In the genomic region with DNA sequence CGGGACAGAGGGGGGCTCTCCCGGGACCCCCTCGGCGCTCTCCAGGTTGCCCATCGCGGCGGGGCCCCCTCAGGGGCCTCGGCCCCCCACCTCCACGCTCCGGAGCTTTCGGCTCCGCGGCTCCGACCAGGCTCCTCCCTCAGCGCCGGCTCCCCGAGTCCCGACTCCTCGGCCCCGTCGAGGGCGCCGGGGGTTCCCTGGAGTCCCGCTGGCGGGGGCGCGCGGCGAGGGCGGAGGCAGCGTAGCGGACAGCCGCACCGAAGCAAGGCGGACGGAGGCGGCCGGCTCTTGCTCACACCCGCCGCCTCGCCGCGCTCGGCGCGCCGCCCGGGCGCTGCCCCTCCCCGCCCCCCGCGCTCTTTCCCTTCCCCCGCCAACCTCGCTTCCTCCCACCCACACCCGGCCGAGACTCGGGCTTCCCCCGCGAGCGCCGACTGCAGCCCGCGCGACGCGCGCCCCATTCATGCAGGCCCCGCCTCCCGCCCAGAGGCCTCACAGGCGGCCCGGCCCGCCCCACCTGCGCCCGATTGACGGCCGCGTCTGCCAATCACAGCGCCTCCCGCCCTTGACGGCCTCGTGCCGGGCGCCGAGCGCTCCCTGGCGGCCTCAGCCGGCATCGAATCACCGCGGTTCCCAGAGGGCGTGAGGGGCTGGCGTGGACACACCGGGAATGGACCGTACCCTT, we compare ENCODE assay signal across 8 cellular contexts. TPM values are rescaled to one million over a fixed set of nuclear protein-coding genes. Genes with fewer than 3 reads are reported as not detected.
A peak's percentile ranks its signal among the peaks of the same experiment; 100 is the strongest.
DNase-seq lines count a peak whose midpoint lies in the region; ATAC-seq and TF ChIP-seq lines count a peak whose summit lies in the region.

A gene with protein sequence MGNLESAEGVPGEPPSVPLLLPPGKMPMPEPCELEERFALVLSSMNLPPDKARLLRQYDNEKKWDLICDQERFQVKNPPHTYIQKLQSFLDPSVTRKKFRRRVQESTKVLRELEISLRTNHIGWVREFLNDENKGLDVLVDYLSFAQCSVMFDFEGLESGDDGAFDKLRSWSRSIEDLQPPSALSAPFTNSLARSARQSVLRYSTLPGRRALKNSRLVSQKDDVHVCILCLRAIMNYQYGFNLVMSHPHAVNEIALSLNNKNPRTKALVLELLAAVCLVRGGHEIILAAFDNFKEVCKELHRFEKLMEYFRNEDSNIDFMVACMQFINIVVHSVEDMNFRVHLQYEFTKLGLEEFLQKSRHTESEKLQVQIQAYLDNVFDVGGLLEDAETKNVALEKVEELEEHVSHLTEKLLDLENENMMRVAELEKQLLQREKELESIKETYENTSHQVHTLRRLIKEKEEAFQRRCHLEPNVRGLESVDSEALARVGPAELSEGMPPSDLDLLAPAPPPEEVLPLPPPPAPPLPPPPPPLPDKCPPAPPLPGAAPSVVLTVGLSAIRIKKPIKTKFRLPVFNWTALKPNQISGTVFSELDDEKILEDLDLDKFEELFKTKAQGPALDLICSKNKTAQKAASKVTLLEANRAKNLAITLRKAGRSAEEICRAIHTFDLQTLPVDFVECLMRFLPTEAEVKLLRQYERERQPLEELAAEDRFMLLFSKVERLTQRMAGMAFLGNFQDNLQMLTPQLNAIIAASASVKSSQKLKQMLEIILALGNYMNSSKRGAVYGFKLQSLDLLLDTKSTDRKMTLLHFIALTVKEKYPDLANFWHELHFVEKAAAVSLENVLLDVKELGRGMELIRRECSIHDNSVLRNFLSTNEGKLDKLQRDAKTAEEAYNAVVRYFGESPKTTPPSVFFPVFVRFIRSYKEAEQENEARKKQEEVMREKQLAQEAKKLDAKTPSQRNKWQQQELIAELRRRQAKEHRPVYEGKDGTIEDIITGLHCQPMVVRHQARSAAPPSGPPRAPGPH (minus strand): TSS at position 279 of the 685 bp plus-strand sequence. CDS start 225 bp downstream, at position 54.

- H3K9ac ChIP-seq in duodenal mucosa (ENCODE audit: low read depth in 1 of 2, low read length in 2 of 2), result peak within 1 kb of the TSS; percentile 52 to 57

- TF ChIP-seq CTCF in lower lobe of right lung (IDR thresholded peaks at IDR 0.05), result peak; percentile 96

- intact Hi-C loops in CD4-positive, alpha-beta memory T cell (cut with micrococcal nuclease), result loop anchor here (1.0 to 2.0 kb wide), 9 partner anchors 9 to 419 kb away; a partner anchor contains a TSS
- intact Hi-C loops in lower lobe of right lung (cut with DNase I), result loop anchor here (5.0 kb wide), 1 partner anchor 65 kb away; no protein-coding TSS in a partner anchor

- peaks cover 0 to 3% of the 10 kb centered on the region in 2 donors for H3K36me3 Mint-ChIP-seq in CD4-positive, alpha-beta memory T cell
- H3K36me3 Mint-ChIP-seq in activated CD4-positive, alpha-beta memory T cell treated with anti-CD3 and anti-CD28 coated beads, Interleukin-2, amount 10 ng/mL, durations not matched to agents 7 days and 5 days (ENCODE audit: low read depth), result peaks cover 7% of the 10 kb centered on the region

- CTCF ChIA-PET in CD4-positive, alpha-beta memory T cell (lab: Charles Lee; ENCODE audit: partially characterized antibody), result interaction anchor here (0.7 to 18.0 kb wide), 18 partner anchors 9 to 104 kb away, joined by 3 to 543 read pairs (median 5); a partner anchor contains a TSS
- CTCF ChIA-PET in activated CD4-positive, alpha-beta memory T cell treated with anti-CD3 and anti-CD28 coated beads, Interleukin-2, amount 10 ng/mL, durations not matched to agents 7 days and 5 days (lab: Charles Lee), result interaction anchor here (0.7 to 13.4 kb wide), 12 partner anchors 10 to 136 kb away, joined by 3 to 372 read pairs (median 4); a partner anchor contains a TSS

- peaks cover 30 to 50% (median 39%) of the 10 kb centered on the region in 4 donors for H3K4me1 Mint-ChIP-seq in CD4-positive, alpha-beta memory T cell
- peaks cover 41% of the 10 kb centered on the region for H3K4me1 Mint-ChIP-seq in activated CD4-positive, alpha-beta memory T cell treated with anti-CD3 and anti-CD28 coated beads, Interleukin-2, amount 10 ng/mL, durations not matched to agents 7 days and 5 days

- DNase-seq in CD4-positive, alpha-beta memory T cell, result peak; percentile 97 to 99 (median 98)
- DNase-seq in HK-2 (ENCODE audit: unreplicated experiment), result peak; percentile 99
- peak; percentile 97 for DNase-seq in NCI-H82 (lab: John Stamatoyannopoulos, UW)
- DNase-seq in activated CD4-positive, alpha-beta memory T cell treated with anti-CD3 and anti-CD28 coated beads, Interleukin-2, amount 10 ng/mL, durations not matched to agents 7 days and 5 days, result peak; percentile 98
- peak; percentile 99 for DNase-seq in lower lobe of right lung
- DNase-seq in stimulated activated CD4-positive, alpha-beta T cell treated with anti-CD3 and anti-CD28 coated beads, TNF-alpha, amount 100 ng/mL, for 24 hours (ENCODE audit: low read depth in 3 of 3), result peak; percentile 97 to 99 (median 97)

- H3K36me3 ChIP-seq in CD4-positive, alpha-beta memory T cell (ENCODE audit: insufficient read depth, low read length), result no peaks in the 10 kb centered on the region
- H3K36me3 ChIP-seq in duodenal mucosa (ENCODE audit: control insufficient read depth in 1 of 2, insufficient read depth in 2 of 2, low read length in 2 of 2) (no peaks in the 10 kb centered on the region), lower lobe of right lung (no peaks in the 10 kb centered on the region)

- peak within 1 kb of the TSS; percentile 90 to 95 (median 93) for H3K4me3 Mint-ChIP-seq in CD4-positive, alpha-beta memory T cell
- peak within 1 kb of the TSS; percentile 88 for H3K4me3 Mint-ChIP-seq in activated CD4-positive, alpha-beta memory T cell treated with anti-CD3 and anti-CD28 coated beads, Interleukin-2, amount 10 ng/mL, durations not matched to agents 7 days and 5 days

- peaks cover 0 to 3% (median 0%) of the 10 kb centered on the region in 8 donors for H3K9me3 Mint-ChIP-seq in CD4-positive, alpha-beta memory T cell
- no peaks in the 10 kb centered on the region for H3K9me3 Mint-ChIP-seq in activated CD4-positive, alpha-beta memory T cell treated with anti-CD3 and anti-CD28 coated beads, Interleukin-2, amount 10 ng/mL, durations not matched to agents 7 days and 5 days

- H3K27ac ChIP-seq in CD4-positive, alpha-beta memory T cell (ENCODE audit: low read depth, low read length), result peak within 1 kb of the TSS; percentile 77
- peak within 1 kb of the TSS; percentile 57 for H3K27ac ChIP-seq in duodenal mucosa (ENCODE audit: low read depth, low read length)
- H3K27ac ChIP-seq in lower lobe of right lung, result peak within 1 kb of the TSS; percentile 87

- peaks cover 5 to 7% of the 10 kb centered on the region in 2 donors for H3K27me3 Mint-ChIP-seq in CD4-positive, alpha-beta memory T cell
- H3K27me3 Mint-ChIP-seq in activated CD4-positive, alpha-beta memory T cell treated with anti-CD3 and anti-CD28 coated beads, Interleukin-2, amount 10 ng/mL, durations not matched to agents 7 days and 5 days, result peaks cover 26% of the 10 kb centered on the region

- peak; percentile 87 for ATAC-seq in GM19452 (IDR thresholded peaks at IDR 0.05; ENCODE audit: unreplicated experiment)
- ATAC-seq in lower lobe of right lung, result peak; percentile 99

- POLR2A ChIA-PET in CD4-positive, alpha-beta memory T cell (lab: Charles Lee; ENCODE audit: partially characterized antibody), result interaction anchor here (0.8 to 11.8 kb wide), 11 partner anchors 9 to 85 kb away, joined by 3 to 98 read pairs (median 8); a partner anchor contains a TSS
- POLR2A ChIA-PET in activated CD4-positive, alpha-beta memory T cell treated with anti-CD3 and anti-CD28 coated beads, Interleukin-2, amount 10 ng/mL, durations not matched to agents 7 days and 5 days (lab: Charles Lee), result interaction anchor here (0.8 to 6.9 kb wide), 10 partner anchors 23 to 70 kb away, joined by 3 to 72 read pairs (median 13); a partner anchor contains a TSS

- no peaks in the 10 kb centered on the region for H3K27me3 ChIP-seq in CD4-positive, alpha-beta memory T cell (ENCODE audit: insufficient read depth, low read length)
- H3K27me3 ChIP-seq in duodenal mucosa (ENCODE audit: control insufficient read depth in 1 of 2, insufficient read depth in 2 of 2, low read length in 2 of 2) (peaks cover 5 to 28% of the 10 kb centered on the region in 2 donors), lower lobe of right lung (ENCODE audit: low read depth) (no peaks in the 10 kb centered on the region)

- no peaks in the 10 kb centered on the region for H3K9me3 ChIP-seq in CD4-positive, alpha-beta memory T cell (ENCODE audit: control insufficient read depth in 1 of 2, low read length in 2 of 2)
- H3K9me3 ChIP-seq in duodenal mucosa (ENCODE audit: control insufficient read depth in 1 of 2, low read length in 2 of 2), result no peaks in the 10 kb centered on the region
- no peaks in the 10 kb centered on the region for H3K9me3 ChIP-seq in lower lobe of right lung

- H3K4me3 ChIP-seq in CD4-positive, alpha-beta memory T cell (ENCODE audit: low read length in 2 of 2), result peak within 1 kb of the TSS; percentile 66 to 71
- H3K4me3 ChIP-seq in duodenal mucosa (ENCODE audit: low read depth in 1 of 2, low read length in 2 of 2) (peak within 1 kb of the TSS; percentile 61 to 77), lower lobe of right lung (peak within 1 kb of the TSS; percentile 78)

- H3K27ac Mint-ChIP-seq in CD4-positive, alpha-beta memory T cell, result peak within 1 kb of the TSS; percentile 87 to 95 (median 93)
- peak within 1 kb of the TSS; percentile 65 for H3K27ac Mint-ChIP-seq in activated CD4-positive, alpha-beta memory T cell treated with anti-CD3 and anti-CD28 coated beads, Interleukin-2, amount 10 ng/mL, durations not matched to agents 7 days and 5 days

- peaks cover 40% of the 10 kb centered on the region for H3K4me1 ChIP-seq in CD4-positive, alpha-beta memory T cell (ENCODE audit: insufficient read depth, low read length)
- peaks cover 12 to 18% of the 10 kb centered on the region in 2 donors for H3K4me1 ChIP-seq in duodenal mucosa (ENCODE audit: control insufficient read depth in 1 of 2, insufficient read depth in 2 of 2, low read length in 2 of 2)
- peaks cover 31% of the 10 kb centered on the region for H3K4me1 ChIP-seq in lower lobe of right lung

RNA-seq across cellular contexts. Expression of the gene that starts here (rescaled TPM):
- 10 to 100 TPM; 27.9 to 28.1 TPM for total RNA-seq in CD4-positive, alpha-beta memory T cell
- 1 to 10 TPM; 3.9 to 6.1 TPM for polyA plus RNA-seq in CD4-positive, alpha-beta memory T cell
- 10 to 100 TPM; 34.7 to 34.9 TPM for total RNA-seq in activated CD4-positive, alpha-beta memory T cell treated with anti-CD3 and anti-CD28 coated beads, Interleukin-2, amount 10 ng/mL, durations not matched to agents 7 days and 5 days
- total RNA-seq in lower lobe of right lung, result 36.1 TPM

Comparison
In these comparisons a context has a peak if more than half of its experiments do, and no peak if none do; other contexts are left out.
1. Peak in every context shown above with its lines: DNase-seq, ATAC-seq, H3K4me3 ChIP-seq and H3K27ac ChIP-seq.